Comparison of ENCODE assay signal across 2 cellular contexts in the genomic region with DNA sequence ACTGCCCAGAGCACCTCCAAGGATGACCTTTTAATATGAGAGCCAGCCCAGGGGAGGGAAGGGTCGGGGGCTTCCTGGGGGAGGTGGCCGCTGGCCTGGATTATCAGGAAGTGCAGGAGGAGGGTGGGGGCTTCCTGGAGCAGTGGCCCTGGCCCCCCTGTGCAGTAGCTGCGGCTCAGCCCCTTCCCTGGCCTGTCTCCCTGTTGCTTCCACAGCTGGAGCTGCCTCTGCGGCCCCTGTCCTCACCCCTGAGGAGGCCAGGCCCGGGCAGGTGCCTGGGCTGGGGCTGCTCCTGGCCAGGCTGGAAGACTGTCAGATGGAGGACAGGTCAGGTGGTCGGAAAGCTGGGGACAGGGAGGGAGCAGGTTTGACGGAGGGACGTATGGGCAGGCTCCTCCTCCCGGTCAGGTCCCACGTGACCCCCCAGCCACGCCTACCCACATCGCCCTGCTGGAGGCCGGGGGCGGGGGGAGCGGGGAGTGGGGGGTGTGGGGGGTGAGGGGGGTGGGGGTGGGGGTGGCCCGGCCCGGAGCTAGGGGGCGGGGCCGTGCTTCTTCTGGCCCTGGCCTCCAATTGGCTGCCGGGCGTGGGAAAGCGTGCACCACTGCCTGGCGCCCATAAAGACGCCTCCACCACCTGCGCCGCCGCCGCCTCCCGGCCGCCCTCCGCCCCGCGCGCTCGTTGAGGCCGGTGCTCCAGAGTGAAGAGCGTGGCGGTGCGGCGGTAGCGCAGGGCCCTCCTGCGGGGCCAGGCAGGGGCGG.
TF ChIP-seq lines count a peak whose summit lies in the region.

No MANE protein-coding gene starts in this region.

TF ChIP-seq in A549, 52 proteins besides CTCF, POLR2A, EP300 and RAD21:
- TF ChIP-seq, protein P1, sequence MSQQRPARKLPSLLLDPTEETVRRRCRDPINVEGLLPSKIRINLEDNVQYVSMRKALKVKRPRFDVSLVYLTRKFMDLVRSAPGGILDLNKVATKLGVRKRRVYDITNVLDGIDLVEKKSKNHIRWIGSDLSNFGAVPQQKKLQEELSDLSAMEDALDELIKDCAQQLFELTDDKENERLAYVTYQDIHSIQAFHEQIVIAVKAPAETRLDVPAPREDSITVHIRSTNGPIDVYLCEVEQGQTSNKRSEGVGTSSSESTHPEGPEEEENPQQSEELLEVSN (IDR thresholded peaks at IDR 0.05; ENCODE audit: borderline replicate concordance, low read depth) = peak; percentile 69; the same call in 1 of the 2 replicates
- TF ChIP-seq, protein P2, sequence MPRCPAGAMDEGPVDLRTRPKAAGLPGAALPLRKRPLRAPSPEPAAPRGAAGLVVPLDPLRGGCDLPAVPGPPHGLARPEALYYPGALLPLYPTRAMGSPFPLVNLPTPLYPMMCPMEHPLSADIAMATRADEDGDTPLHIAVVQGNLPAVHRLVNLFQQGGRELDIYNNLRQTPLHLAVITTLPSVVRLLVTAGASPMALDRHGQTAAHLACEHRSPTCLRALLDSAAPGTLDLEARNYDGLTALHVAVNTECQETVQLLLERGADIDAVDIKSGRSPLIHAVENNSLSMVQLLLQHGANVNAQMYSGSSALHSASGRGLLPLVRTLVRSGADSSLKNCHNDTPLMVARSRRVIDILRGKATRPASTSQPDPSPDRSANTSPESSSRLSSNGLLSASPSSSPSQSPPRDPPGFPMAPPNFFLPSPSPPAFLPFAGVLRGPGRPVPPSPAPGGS (IDR thresholded peaks at IDR 0.05) = peak; percentile 36; the same call in 1 of the 3 replicates
- TF ChIP-seq, protein P3, sequence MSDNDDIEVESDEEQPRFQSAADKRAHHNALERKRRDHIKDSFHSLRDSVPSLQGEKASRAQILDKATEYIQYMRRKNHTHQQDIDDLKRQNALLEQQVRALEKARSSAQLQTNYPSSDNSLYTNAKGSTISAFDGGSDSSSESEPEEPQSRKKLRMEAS (IDR thresholded peaks at IDR 0.05) = peak; percentile 65; the same call in 1 of the 2 replicates
- TF ChIP-seq, protein P4, sequence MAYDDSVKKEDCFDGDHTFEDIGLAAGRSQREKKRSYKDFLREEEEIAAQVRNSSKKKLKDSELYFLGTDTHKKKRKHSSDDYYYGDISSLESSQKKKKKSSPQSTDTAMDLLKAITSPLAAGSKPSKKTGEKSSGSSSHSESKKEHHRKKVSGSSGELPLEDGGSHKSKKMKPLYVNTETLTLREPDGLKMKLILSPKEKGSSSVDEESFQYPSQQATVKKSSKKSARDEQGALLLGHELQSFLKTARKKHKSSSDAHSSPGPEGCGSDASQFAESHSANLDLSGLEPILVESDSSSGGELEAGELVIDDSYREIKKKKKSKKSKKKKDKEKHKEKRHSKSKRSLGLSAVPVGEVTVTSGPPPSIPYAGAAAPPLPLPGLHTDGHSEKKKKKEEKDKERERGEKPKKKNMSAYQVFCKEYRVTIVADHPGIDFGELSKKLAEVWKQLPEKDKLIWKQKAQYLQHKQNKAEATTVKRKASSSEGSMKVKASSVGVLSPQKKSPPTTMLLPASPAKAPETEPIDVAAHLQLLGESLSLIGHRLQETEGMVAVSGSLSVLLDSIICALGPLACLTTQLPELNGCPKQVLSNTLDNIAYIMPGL (CRISPR knock-in tag; IDR thresholded peaks at IDR 0.05; ENCODE audit: borderline replicate concordance) = no peak
- no peak for TF ChIP-seq EHMT2 (IDR thresholded peaks at IDR 0.05; ENCODE audit: low read depth)
- TF ChIP-seq, protein P5, sequence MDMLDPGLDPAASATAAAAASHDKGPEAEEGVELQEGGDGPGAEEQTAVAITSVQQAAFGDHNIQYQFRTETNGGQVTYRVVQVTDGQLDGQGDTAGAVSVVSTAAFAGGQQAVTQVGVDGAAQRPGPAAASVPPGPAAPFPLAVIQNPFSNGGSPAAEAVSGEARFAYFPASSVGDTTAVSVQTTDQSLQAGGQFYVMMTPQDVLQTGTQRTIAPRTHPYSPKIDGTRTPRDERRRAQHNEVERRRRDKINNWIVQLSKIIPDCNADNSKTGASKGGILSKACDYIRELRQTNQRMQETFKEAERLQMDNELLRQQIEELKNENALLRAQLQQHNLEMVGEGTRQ (IDR thresholded peaks at IDR 0.05) = peak; percentile 91

TF ChIP-seq in HepG2, 621 proteins besides CTCF, POLR2A, EP300 and RAD21 (continues in another document):
- TF ChIP-seq, protein P6, sequence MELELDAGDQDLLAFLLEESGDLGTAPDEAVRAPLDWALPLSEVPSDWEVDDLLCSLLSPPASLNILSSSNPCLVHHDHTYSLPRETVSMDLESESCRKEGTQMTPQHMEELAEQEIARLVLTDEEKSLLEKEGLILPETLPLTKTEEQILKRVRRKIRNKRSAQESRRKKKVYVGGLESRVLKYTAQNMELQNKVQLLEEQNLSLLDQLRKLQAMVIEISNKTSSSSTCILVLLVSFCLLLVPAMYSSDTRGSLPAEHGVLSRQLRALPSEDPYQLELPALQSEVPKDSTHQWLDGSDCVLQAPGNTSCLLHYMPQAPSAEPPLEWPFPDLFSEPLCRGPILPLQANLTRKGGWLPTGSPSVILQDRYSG (CRISPR knock-in tag; IDR thresholded peaks at IDR 0.05) = no peak
- TF ChIP-seq JUND (CRISPR knock-in tag; IDR thresholded peaks at IDR 0.05) (no peak), WIZ (CRISPR knock-in tag; IDR thresholded peaks at IDR 0.05) (no peak), ZNF678 (CRISPR knock-in tag; IDR thresholded peaks at IDR 0.05) (no peak), GATAD1 (CRISPR knock-in tag; IDR thresholded peaks at IDR 0.05) (no peak), TP53 (CRISPR knock-in tag; conservative IDR thresholded peaks at IDR 0.05) (no peak), JARID2 (CRISPR knock-in tag; IDR thresholded peaks at IDR 0.05; ENCODE audit: insufficient replicate concordance) (no peak), SPEN (CRISPR knock-in tag; IDR thresholded peaks at IDR 0.05; ENCODE audit: low read depth) (peak; percentile 90), NFATC3 (CRISPR knock-in tag; IDR thresholded peaks at IDR 0.05) (no peak), ZNF549 (CRISPR knock-in tag; IDR thresholded peaks at IDR 0.05) (no peak), SOX5 (CRISPR knock-in tag; IDR thresholded peaks at IDR 0.05; ENCODE audit: borderline replicate concordance) (no peak), ZNF451 (CRISPR knock-in tag; IDR thresholded peaks at IDR 0.05) (no peak; the same call in 1 of the 2 replicates), YEATS4 (CRISPR knock-in tag; IDR thresholded peaks at IDR 0.05; ENCODE audit: borderline replicate concordance) (no peak), ZNF343 (CRISPR knock-in tag; IDR thresholded peaks at IDR 0.05) (no peak), NKX3-1 (CRISPR knock-in tag; IDR thresholded peaks at IDR 0.05) (no peak), ZNF556 (CRISPR knock-in tag; IDR thresholded peaks at IDR 0.05; ENCODE audit: borderline replicate concordance) (no peak; the same call in 1 of the 2 replicates), ZNF124 (CRISPR knock-in tag; IDR thresholded peaks at IDR 0.05) (no peak), ZNF839 (CRISPR knock-in tag; IDR thresholded peaks at IDR 0.05; ENCODE audit: borderline replicate concordance) (no peak), JUNB (CRISPR knock-in tag; IDR thresholded peaks at IDR 0.05; ENCODE audit: borderline replicate concordance) (no peak), MIER3 (CRISPR knock-in tag; IDR thresholded peaks at IDR 0.05; ENCODE audit: borderline replicate concordance) (no peak), ZSCAN21 (CRISPR knock-in tag; IDR thresholded peaks at IDR 0.05; ENCODE audit: borderline replicate concordance) (0 out of 2 replicates have a peak, but pooled peaks have one; percentile 38), ZNF205 (CRISPR knock-in tag; IDR thresholded peaks at IDR 0.05) (peak; percentile 40; the same call in 1 of the 2 replicates), MZF1 (CRISPR knock-in tag; IDR thresholded peaks at IDR 0.05; ENCODE audit: borderline replicate concordance) (no peak), ZNF24 (IDR thresholded peaks at IDR 0.05) (no peak), ZNF792 (CRISPR knock-in tag; IDR thresholded peaks at IDR 0.05) (no peak; the same call in 1 of the 2 replicates)
- TF ChIP-seq, protein P7, sequence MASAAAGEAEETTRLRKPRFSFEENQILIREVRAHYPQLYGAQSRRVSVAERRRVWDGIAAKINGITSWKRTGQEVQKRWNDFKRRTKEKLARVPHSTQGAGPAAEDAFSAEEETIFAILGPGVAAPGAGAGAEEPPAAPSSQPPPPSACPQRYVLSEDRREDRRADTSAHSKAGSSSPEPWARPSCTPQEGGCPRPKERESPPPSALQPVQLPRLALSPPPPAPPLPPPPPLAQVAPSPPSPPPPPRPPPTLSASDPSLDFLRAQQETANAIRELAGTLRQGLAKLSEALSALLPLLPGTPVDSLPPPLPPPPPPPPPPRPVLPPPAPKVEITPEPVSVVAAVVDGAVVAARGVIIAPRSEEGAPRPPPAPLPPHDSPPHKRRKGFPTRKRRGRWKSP (CRISPR knock-in tag; IDR thresholded peaks at IDR 0.05) = 0 out of 2 replicates have a peak, but pooled peaks have one; percentile 49
- TF ChIP-seq, protein P8, sequence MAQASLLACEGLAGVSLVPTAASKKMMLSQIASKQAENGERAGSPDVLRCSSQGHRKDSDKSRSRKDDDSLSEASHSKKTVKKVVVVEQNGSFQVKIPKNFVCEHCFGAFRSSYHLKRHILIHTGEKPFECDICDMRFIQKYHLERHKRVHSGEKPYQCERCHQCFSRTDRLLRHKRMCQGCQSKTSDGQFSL (CRISPR knock-in tag; IDR thresholded peaks at IDR 0.05) = no peak
- TF ChIP-seq, protein P9, sequence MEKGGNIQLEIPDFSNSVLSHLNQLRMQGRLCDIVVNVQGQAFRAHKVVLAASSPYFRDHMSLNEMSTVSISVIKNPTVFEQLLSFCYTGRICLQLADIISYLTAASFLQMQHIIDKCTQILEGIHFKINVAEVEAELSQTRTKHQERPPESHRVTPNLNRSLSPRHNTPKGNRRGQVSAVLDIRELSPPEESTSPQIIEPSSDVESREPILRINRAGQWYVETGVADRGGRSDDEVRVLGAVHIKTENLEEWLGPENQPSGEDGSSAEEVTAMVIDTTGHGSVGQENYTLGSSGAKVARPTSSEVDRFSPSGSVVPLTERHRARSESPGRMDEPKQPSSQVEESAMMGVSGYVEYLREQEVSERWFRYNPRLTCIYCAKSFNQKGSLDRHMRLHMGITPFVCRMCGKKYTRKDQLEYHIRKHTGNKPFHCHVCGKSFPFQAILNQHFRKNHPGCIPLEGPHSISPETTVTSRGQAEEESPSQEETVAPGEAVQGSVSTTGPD (CRISPR knock-in tag; IDR thresholded peaks at IDR 0.05) = no peak
- TF ChIP-seq, protein P10, sequence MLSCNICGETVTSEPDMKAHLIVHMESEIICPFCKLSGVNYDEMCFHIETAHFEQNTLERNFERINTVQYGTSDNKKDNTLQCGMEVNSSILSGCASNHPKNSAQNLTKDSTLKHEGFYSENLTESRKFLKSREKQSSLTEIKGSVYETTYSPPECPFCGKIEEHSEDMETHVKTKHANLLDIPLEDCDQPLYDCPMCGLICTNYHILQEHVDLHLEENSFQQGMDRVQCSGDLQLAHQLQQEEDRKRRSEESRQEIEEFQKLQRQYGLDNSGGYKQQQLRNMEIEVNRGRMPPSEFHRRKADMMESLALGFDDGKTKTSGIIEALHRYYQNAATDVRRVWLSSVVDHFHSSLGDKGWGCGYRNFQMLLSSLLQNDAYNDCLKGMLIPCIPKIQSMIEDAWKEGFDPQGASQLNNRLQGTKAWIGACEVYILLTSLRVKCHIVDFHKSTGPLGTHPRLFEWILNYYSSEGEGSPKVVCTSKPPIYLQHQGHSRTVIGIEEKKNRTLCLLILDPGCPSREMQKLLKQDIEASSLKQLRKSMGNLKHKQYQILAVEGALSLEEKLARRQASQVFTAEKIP (CRISPR knock-in tag; IDR thresholded peaks at IDR 0.05; ENCODE audit: borderline replicate concordance) = no peak
- TF ChIP-seq, protein P11, sequence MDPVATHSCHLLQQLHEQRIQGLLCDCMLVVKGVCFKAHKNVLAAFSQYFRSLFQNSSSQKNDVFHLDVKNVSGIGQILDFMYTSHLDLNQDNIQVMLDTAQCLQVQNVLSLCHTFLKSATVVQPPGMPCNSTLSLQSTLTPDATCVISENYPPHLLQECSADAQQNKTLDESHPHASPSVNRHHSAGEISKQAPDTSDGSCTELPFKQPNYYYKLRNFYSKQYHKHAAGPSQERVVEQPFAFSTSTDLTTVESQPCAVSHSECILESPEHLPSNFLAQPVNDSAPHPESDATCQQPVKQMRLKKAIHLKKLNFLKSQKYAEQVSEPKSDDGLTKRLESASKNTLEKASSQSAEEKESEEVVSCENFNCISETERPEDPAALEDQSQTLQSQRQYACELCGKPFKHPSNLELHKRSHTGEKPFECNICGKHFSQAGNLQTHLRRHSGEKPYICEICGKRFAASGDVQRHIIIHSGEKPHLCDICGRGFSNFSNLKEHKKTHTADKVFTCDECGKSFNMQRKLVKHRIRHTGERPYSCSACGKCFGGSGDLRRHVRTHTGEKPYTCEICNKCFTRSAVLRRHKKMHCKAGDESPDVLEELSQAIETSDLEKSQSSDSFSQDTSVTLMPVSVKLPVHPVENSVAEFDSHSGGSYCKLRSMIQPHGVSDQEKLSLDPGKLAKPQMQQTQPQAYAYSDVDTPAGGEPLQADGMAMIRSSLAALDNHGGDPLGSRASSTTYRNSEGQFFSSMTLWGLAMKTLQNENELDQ (CRISPR knock-in tag; IDR thresholded peaks at IDR 0.05; ENCODE audit: borderline replicate concordance) = no peak
- TF ChIP-seq, protein P12, sequence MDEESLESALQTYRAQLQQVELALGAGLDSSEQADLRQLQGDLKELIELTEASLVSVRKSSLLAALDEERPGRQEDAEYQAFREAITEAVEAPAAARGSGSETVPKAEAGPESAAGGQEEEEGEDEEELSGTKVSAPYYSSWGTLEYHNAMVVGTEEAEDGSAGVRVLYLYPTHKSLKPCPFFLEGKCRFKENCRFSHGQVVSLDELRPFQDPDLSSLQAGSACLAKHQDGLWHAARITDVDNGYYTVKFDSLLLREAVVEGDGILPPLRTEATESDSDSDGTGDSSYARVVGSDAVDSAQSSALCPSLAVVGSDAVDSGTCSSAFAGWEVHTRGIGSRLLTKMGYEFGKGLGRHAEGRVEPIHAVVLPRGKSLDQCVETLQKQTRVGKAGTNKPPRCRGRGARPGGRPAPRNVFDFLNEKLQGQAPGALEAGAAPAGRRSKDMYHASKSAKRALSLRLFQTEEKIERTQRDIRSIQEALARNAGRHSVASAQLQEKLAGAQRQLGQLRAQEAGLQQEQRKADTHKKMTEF (CRISPR knock-in tag; IDR thresholded peaks at IDR 0.05) = no peak; the same call in 1 of the 2 replicates
- TF ChIP-seq, protein P13, sequence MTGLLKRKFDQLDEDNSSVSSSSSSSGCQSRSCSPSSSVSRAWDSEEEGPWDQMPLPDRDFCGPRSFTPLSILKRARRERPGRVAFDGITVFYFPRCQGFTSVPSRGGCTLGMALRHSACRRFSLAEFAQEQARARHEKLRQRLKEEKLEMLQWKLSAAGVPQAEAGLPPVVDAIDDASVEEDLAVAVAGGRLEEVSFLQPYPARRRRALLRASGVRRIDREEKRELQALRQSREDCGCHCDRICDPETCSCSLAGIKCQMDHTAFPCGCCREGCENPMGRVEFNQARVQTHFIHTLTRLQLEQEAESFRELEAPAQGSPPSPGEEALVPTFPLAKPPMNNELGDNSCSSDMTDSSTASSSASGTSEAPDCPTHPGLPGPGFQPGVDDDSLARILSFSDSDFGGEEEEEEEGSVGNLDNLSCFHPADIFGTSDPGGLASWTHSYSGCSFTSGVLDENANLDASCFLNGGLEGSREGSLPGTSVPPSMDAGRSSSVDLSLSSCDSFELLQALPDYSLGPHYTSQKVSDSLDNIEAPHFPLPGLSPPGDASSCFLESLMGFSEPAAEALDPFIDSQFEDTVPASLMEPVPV (CRISPR knock-in tag; IDR thresholded peaks at IDR 0.05) = no peak
